ENCODE assay signal across 1 cellular context in the genomic region with DNA sequence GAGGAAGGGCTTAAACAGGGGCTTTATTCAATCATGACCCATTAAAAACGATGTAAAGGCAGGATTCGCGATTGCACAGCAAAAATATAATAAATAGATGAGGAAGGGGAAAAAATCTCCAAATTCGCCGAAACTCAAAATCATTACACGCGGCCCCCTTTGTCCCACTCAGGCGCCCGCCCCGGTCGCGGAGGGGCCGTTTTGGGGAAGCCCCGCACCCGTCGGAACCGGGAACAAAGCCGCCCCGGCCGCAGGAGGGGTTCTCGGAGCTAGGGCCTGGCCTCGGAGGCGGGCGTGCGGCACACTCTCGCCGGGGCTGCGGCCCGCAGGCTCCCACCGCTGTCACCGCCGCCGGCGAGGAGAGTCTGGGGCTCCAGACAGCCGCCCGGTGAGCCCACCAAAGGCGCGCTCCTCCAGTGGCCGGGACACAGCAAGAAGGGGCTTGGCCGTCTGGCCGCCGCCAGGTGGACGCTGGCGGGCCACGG.
TF ChIP-seq lines count a peak whose summit lies in the region.

No MANE protein-coding gene starts in this region.

TF ChIP-seq in K562, 482 proteins besides CTCF, POLR2A, EP300 and RAD21 (continued from another document and continues in another):
- TF ChIP-seq, protein P1, sequence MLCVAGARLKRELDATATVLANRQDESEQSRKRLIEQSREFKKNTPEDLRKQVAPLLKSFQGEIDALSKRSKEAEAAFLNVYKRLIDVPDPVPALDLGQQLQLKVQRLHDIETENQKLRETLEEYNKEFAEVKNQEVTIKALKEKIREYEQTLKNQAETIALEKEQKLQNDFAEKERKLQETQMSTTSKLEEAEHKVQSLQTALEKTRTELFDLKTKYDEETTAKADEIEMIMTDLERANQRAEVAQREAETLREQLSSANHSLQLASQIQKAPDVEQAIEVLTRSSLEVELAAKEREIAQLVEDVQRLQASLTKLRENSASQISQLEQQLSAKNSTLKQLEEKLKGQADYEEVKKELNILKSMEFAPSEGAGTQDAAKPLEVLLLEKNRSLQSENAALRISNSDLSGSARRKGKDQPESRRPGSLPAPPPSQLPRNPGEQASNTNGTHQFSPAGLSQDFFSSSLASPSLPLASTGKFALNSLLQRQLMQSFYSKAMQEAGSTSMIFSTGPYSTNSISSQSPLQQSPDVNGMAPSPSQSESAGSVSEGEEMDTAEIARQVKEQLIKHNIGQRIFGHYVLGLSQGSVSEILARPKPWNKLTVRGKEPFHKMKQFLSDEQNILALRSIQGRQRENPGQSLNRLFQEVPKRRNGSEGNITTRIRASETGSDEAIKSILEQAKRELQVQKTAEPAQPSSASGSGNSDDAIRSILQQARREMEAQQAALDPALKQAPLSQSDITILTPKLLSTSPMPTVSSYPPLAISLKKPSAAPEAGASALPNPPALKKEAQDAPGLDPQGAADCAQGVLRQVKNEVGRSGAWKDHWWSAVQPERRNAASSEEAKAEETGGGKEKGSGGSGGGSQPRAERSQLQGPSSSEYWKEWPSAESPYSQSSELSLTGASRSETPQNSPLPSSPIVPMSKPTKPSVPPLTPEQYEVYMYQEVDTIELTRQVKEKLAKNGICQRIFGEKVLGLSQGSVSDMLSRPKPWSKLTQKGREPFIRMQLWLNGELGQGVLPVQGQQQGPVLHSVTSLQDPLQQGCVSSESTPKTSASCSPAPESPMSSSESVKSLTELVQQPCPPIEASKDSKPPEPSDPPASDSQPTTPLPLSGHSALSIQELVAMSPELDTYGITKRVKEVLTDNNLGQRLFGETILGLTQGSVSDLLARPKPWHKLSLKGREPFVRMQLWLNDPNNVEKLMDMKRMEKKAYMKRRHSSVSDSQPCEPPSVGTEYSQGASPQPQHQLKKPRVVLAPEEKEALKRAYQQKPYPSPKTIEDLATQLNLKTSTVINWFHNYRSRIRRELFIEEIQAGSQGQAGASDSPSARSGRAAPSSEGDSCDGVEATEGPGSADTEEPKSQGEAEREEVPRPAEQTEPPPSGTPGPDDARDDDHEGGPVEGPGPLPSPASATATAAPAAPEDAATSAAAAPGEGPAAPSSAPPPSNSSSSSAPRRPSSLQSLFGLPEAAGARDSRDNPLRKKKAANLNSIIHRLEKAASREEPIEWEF (CRISPR knock-in tag; IDR thresholded peaks at IDR 0.05) = no peak
- TF ChIP-seq MAFK (IDR thresholded peaks at IDR 0.05; ENCODE audit: low read length) (no peak), KDM5B (IDR thresholded peaks at IDR 0.05; ENCODE audit: insufficient replicate concordance, low read depth, low read length) (peak; percentile 22), SAP30 (IDR thresholded peaks at IDR 0.05; ENCODE audit: borderline replicate concordance, insufficient read depth, low read depth, low read length, poor library complexity, severe bottlenecking) (peak; percentile 25), SIN3A (IDR thresholded peaks at IDR 0.05; ENCODE audit: borderline replicate concordance in 2 of 2, control insufficient read depth in 1 of 2, low read depth in 2 of 2, low read length in 2 of 2) (peak in 1 of 2 experiments; percentile 19; a peak in 1 of 4 replicates), ZNF561 (CRISPR knock-in tag; conservative IDR thresholded peaks at IDR 0.05) (no peak), RFX1 (IDR thresholded peaks at IDR 0.05) (no peak), GABPB1 (CRISPR knock-in tag; IDR thresholded peaks at IDR 0.05) (0 out of 2 replicates have a peak, but pooled peaks have one; percentile 46), DNMT1 (IDR thresholded peaks at IDR 0.05) (no peak), GATA2 (CRISPR knock-in tag; IDR thresholded peaks at IDR 0.05) (0 out of 2 replicates have a peak, but pooled peaks have one; percentile 18), FOXK1 (CRISPR knock-in tag; IDR thresholded peaks at IDR 0.05; ENCODE audit: borderline replicate concordance) (peak; percentile 29; the same call in 1 of the 2 replicates), ZNF212 (CRISPR knock-in tag; IDR thresholded peaks at IDR 0.05) (no peak), NUFIP1 (IDR thresholded peaks at IDR 0.05; ENCODE audit: partially characterized antibody) (no peak), TGIF2 (CRISPR knock-in tag; IDR thresholded peaks at IDR 0.05) (peak; percentile 76; the same call in 1 of the 2 replicates), XRCC3 (IDR thresholded peaks at IDR 0.05) (no peak), CCNT2 (IDR thresholded peaks at IDR 0.05; ENCODE audit: borderline replicate concordance, extremely low read depth, insufficient read length, low read depth, low read length) (peak; percentile 62), YY1 (IDR thresholded peaks at IDR 0.05; ENCODE audit: borderline replicate concordance in 1 of 3, control insufficient read depth in 1 of 3, extremely low read depth in 1 of 3, insufficient read depth in 3 of 3, insufficient read length in 1 of 3, insufficient replicate concordance in 2 of 3, low read depth in 1 of 3, low read length in 2 of 3) (no peak), ZFX (CRISPR knock-in tag; IDR thresholded peaks at IDR 0.05) (peak; percentile 81), FIP1L1 (IDR thresholded peaks at IDR 0.05; ENCODE audit: low read depth, low read length, poor library complexity, severe bottlenecking) (peak; percentile 69), LCOR (CRISPR knock-in tag; IDR thresholded peaks at IDR 0.05) (peak; percentile 19; the same call in 1 of the 2 replicates), GABPA (tag; conservative IDR thresholded peaks at IDR 0.05; ENCODE audit: low read depth) (no peak), CAMTA2 (CRISPR knock-in tag; conservative IDR thresholded peaks at IDR 0.05) (0 out of 2 replicates have a peak, but pooled peaks have one; percentile 41)
- TF ChIP-seq, protein P2, sequence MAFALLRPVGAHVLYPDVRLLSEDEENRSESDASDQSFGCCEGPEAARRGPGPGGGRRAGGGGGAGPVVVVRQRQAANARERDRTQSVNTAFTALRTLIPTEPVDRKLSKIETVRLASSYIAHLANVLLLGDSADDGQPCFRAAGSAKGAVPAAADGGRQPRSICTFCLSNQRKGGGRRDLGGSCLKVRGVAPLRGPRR (CRISPR knock-in tag; IDR thresholded peaks at IDR 0.05) = no peak
- TF ChIP-seq, protein P3, sequence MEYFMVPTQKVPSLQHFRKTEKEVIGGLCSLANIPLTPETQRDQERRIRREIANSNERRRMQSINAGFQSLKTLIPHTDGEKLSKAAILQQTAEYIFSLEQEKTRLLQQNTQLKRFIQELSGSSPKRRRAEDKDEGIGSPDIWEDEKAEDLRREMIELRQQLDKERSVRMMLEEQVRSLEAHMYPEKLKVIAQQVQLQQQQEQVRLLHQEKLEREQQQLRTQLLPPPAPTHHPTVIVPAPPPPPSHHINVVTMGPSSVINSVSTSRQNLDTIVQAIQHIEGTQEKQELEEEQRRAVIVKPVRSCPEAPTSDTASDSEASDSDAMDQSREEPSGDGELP (CRISPR knock-in tag; IDR thresholded peaks at IDR 0.05; ENCODE audit: borderline replicate concordance) = 0 out of 2 replicates have a peak, but pooled peaks have one; percentile 20
- TF ChIP-seq, protein P4, sequence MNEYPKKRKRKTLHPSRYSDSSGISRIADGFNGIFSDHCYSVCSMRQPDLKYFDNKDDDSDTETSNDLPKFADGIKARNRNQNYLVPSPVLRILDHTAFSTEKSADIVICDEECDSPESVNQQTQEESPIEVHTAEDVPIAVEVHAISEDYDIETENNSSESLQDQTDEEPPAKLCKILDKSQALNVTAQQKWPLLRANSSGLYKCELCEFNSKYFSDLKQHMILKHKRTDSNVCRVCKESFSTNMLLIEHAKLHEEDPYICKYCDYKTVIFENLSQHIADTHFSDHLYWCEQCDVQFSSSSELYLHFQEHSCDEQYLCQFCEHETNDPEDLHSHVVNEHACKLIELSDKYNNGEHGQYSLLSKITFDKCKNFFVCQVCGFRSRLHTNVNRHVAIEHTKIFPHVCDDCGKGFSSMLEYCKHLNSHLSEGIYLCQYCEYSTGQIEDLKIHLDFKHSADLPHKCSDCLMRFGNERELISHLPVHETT (CRISPR knock-in tag; conservative IDR thresholded peaks at IDR 0.05 in 1 of 2, IDR thresholded peaks at IDR 0.05 in 1 of 2) = no peak
- TF ChIP-seq, protein P5, sequence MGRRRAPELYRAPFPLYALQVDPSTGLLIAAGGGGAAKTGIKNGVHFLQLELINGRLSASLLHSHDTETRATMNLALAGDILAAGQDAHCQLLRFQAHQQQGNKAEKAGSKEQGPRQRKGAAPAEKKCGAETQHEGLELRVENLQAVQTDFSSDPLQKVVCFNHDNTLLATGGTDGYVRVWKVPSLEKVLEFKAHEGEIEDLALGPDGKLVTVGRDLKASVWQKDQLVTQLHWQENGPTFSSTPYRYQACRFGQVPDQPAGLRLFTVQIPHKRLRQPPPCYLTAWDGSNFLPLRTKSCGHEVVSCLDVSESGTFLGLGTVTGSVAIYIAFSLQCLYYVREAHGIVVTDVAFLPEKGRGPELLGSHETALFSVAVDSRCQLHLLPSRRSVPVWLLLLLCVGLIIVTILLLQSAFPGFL (CRISPR knock-in tag; IDR thresholded peaks at IDR 0.05) = 0 out of 2 replicates have a peak, but pooled peaks have one; percentile 58
- TF ChIP-seq, protein P6, sequence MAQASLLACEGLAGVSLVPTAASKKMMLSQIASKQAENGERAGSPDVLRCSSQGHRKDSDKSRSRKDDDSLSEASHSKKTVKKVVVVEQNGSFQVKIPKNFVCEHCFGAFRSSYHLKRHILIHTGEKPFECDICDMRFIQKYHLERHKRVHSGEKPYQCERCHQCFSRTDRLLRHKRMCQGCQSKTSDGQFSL (CRISPR knock-in tag; IDR thresholded peaks at IDR 0.05) = 0 out of 2 replicates have a peak, but pooled peaks have one; percentile 2
- TF ChIP-seq, protein P6 (tag; IDR thresholded peaks at IDR 0.05) = no peak
- TF ChIP-seq, protein P7, sequence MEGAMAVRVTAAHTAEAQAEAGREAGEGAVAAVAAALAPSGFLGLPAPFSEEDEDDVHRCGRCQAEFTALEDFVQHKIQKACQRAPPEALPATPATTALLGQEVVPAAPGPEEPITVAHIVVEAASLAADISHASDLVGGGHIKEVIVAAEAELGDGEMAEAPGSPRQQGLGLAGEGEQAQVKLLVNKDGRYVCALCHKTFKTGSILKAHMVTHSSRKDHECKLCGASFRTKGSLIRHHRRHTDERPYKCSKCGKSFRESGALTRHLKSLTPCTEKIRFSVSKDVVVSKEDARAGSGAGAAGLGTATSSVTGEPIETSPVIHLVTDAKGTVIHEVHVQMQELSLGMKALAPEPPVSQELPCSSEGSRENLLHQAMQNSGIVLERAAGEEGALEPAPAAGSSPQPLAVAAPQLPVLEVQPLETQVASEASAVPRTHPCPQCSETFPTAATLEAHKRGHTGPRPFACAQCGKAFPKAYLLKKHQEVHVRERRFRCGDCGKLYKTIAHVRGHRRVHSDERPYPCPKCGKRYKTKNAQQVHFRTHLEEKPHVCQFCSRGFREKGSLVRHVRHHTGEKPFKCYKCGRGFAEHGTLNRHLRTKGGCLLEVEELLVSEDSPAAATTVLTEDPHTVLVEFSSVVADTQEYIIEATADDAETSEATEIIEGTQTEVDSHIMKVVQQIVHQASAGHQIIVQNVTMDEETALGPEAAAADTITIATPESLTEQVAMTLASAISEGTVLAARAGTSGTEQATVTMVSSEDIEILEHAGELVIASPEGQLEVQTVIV (CRISPR knock-in tag; IDR thresholded peaks at IDR 0.05; ENCODE audit: borderline replicate concordance) = no peak
- TF ChIP-seq, protein P8, sequence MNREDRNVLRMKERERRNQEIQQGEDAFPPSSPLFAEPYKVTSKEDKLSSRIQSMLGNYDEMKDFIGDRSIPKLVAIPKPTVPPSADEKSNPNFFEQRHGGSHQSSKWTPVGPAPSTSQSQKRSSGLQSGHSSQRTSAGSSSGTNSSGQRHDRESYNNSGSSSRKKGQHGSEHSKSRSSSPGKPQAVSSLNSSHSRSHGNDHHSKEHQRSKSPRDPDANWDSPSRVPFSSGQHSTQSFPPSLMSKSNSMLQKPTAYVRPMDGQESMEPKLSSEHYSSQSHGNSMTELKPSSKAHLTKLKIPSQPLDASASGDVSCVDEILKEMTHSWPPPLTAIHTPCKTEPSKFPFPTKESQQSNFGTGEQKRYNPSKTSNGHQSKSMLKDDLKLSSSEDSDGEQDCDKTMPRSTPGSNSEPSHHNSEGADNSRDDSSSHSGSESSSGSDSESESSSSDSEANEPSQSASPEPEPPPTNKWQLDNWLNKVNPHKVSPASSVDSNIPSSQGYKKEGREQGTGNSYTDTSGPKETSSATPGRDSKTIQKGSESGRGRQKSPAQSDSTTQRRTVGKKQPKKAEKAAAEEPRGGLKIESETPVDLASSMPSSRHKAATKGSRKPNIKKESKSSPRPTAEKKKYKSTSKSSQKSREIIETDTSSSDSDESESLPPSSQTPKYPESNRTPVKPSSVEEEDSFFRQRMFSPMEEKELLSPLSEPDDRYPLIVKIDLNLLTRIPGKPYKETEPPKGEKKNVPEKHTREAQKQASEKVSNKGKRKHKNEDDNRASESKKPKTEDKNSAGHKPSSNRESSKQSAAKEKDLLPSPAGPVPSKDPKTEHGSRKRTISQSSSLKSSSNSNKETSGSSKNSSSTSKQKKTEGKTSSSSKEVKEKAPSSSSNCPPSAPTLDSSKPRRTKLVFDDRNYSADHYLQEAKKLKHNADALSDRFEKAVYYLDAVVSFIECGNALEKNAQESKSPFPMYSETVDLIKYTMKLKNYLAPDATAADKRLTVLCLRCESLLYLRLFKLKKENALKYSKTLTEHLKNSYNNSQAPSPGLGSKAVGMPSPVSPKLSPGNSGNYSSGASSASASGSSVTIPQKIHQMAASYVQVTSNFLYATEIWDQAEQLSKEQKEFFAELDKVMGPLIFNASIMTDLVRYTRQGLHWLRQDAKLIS (CRISPR knock-in tag; IDR thresholded peaks at IDR 0.05) = 0 out of 2 replicates have a peak, but pooled peaks have one; percentile 49
- TF ChIP-seq, protein P9, sequence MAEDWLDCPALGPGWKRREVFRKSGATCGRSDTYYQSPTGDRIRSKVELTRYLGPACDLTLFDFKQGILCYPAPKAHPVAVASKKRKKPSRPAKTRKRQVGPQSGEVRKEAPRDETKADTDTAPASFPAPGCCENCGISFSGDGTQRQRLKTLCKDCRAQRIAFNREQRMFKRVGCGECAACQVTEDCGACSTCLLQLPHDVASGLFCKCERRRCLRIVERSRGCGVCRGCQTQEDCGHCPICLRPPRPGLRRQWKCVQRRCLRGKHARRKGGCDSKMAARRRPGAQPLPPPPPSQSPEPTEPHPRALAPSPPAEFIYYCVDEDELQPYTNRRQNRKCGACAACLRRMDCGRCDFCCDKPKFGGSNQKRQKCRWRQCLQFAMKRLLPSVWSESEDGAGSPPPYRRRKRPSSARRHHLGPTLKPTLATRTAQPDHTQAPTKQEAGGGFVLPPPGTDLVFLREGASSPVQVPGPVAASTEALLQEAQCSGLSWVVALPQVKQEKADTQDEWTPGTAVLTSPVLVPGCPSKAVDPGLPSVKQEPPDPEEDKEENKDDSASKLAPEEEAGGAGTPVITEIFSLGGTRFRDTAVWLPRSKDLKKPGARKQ (CRISPR knock-in tag; IDR thresholded peaks at IDR 0.05) = no peak
- TF ChIP-seq, protein P10, sequence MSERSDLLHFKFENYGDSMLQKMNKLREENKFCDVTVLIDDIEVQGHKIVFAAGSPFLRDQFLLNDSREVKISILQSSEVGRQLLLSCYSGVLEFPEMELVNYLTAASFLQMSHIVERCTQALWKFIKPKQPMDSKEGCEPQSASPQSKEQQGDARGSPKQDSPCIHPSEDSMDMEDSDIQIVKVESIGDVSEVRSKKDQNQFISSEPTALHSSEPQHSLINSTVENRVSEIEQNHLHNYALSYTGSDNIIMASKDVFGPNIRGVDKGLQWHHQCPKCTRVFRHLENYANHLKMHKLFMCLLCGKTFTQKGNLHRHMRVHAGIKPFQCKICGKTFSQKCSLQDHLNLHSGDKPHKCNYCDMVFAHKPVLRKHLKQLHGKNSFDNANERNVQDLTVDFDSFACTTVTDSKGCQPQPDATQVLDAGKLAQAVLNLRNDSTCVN (CRISPR knock-in tag; IDR thresholded peaks at IDR 0.05) = no peak
